ENCODE assay signal across 8 cellular contexts in genomic region chr10:45593938-45594275, GRCh38.
DNase-seq lines count a peak whose midpoint lies in the region; ATAC-seq and TF ChIP-seq lines count a peak whose summit lies in the region.

No MANE protein-coding gene starts in this region.

- H3K27me3 Mint-ChIP-seq in CD8-positive, alpha-beta memory T cell: peaks cover 0 to 3% of the 10 kb centered on the region in 2 donors

- peak overlapping the region; percentile 69 for H3K27ac ChIP-seq in CD8-positive, alpha-beta memory T cell (ENCODE audit: low read depth, low read length)
- peak overlapping the region; percentile 92 for H3K27ac ChIP-seq in Panc1 (ENCODE audit: low read length)
- peak overlapping the region in 3 of 4 donors; percentile 76 to 90 (median 81) for H3K27ac ChIP-seq in esophagus squamous epithelium
- no peak overlapping the region for H3K27ac ChIP-seq in trophoblast cell (ENCODE audit: low read depth, low read length)

- peaks cover 4% of the 10 kb centered on the region for H3K79me1 ChIP-seq in trophoblast cell (ENCODE audit: low read length)

- no peak overlapping the region for H2BK5ac ChIP-seq in trophoblast cell (ENCODE audit: low read depth, low read length, poor library complexity)

- peaks cover 3% of the 10 kb centered on the region for H3K79me2 ChIP-seq in trophoblast cell (ENCODE audit: control insufficient read depth, insufficient read depth, low read length, poor library complexity)

- H3K23ac ChIP-seq in trophoblast cell (ENCODE audit: low read length): no peak overlapping the region

- TF ChIP-seq CTCF in Panc1 (IDR thresholded peaks at IDR 0.05) (no peak), esophagus squamous epithelium (IDR thresholded peaks at IDR 0.05) (no peak)

- no peak for ATAC-seq in Panc1

- peak overlapping the region; percentile 79 to 96 (median 94) for H3K27ac Mint-ChIP-seq in CD8-positive, alpha-beta memory T cell

- TF ChIP-seq POLR2A in esophagus squamous epithelium (IDR thresholded peaks at IDR 0.05): no peak

- H3K4me3 ChIP-seq in CD8-positive, alpha-beta memory T cell (ENCODE audit: low read length): peak overlapping the region; percentile 78
- H3K4me3 ChIP-seq in Panc1 (ENCODE audit: low read depth in 2 of 2, low read length in 2 of 2) (peak overlapping the region; percentile 84 to 87), esophagus squamous epithelium (peak overlapping the region; percentile 72 to 98 (median 88)), trophoblast cell (ENCODE audit: low read depth, low read length) (peak overlapping the region; percentile 78)

- in situ Hi-C loops in Panc1 (cut with HindIII; ENCODE audit: low pct_unique_long_range_greater_than_20kb, low sequenced_read_pairs): no loop called here

- H3K36me3 Mint-ChIP-seq in CD8-positive, alpha-beta memory T cell: peaks cover 15 to 24% (median 19%) of the 10 kb centered on the region in 3 donors

- H3K9ac ChIP-seq in trophoblast cell (ENCODE audit: low read length): no peak overlapping the region

- H2BK12ac ChIP-seq in trophoblast cell (ENCODE audit: low read length): no peak overlapping the region

- peaks cover 8% of the 10 kb centered on the region for H3K36me3 ChIP-seq in CD8-positive, alpha-beta memory T cell (ENCODE audit: insufficient read depth, low read length)
- H3K36me3 ChIP-seq in Panc1 (ENCODE audit: control insufficient read depth, insufficient read depth, low read length): no peaks in the 10 kb centered on the region
- peaks cover 0 to 18% (median 0%) of the 10 kb centered on the region in 3 donors for H3K36me3 ChIP-seq in esophagus squamous epithelium
- H3K36me3 ChIP-seq in trophoblast cell (ENCODE audit: control insufficient read depth in 1 of 2, insufficient read depth in 2 of 2, low read length in 2 of 2): no peaks in the 10 kb centered on the region

- POLR2A ChIA-PET in CD8-positive, alpha-beta memory T cell (lab: Charles Lee): interaction anchor here (1.5 to 2.0 kb wide), 2 partner anchors 14 to 79 kb away, joined by 5 to 7 read pairs; partner anchors contain the start of gene ZFAND4
- POLR2A ChIA-PET in Panc1 (lab: Charles Lee): interaction anchor here (0.6 to 0.7 kb wide), 2 partner anchors 17 to 41 kb away, joined by 3 to 8 read pairs; no protein-coding TSS in a partner anchor

- H3K4me2 ChIP-seq in trophoblast cell (ENCODE audit: low read length): peak overlapping the region; percentile 77

- H2BK120ac ChIP-seq in trophoblast cell (ENCODE audit: insufficient read depth, low read length, poor library complexity): no peak overlapping the region

- CTCF ChIA-PET in CD8-positive, alpha-beta memory T cell (lab: Charles Lee): no interaction called here
- CTCF ChIA-PET in Panc1 (lab: Charles Lee): no interaction called here

- peak overlapping the region; percentile 96 for H2AFZ ChIP-seq in trophoblast cell (ENCODE audit: insufficient read depth, low read length, poor library complexity)

- no peak for DNase-seq in CD8-positive, alpha-beta memory T cell
- DNase-seq in Panc1 (ENCODE audit: low read depth, low spot score) (no peak), esophagus squamous epithelium (lab: John Stamatoyannopoulos, UW) (no peak), trophoblast cell (no peak), islet precursor cell (no peak), posterior vena cava (ENCODE audit: low spot score) (no peak), RKO (ENCODE audit: low spot score) (no peak), COLO829 (ENCODE audit: low spot score) (no peak)

- no peaks in the 10 kb centered on the region for H3K9me3 ChIP-seq in CD8-positive, alpha-beta memory T cell (ENCODE audit: low read length)
- peaks cover 9% of the 10 kb centered on the region; the same call in 1 of the 2 replicates for H3K9me3 ChIP-seq in Panc1 (ENCODE audit: control insufficient read depth, insufficient read depth, low read depth, low read length)
- H3K9me3 ChIP-seq in esophagus squamous epithelium: no peaks in the 10 kb centered on the region
- no peaks in the 10 kb centered on the region for H3K9me3 ChIP-seq in trophoblast cell (ENCODE audit: insufficient read depth, low read depth, low read length)

- no peak overlapping the region for H3K14ac ChIP-seq in trophoblast cell (ENCODE audit: low read length)

- 10 to 15% methylated on average over 6 of the region's 6 CpGs for WGBS in esophagus squamous epithelium, 2 donors
- WGBS in trophoblast cell (ENCODE audit: extremely low coverage, insufficient coverage, insufficient read length): no CpG with 5 or more reads among the region's 6 CpGs

- no peak overlapping the region for H3K4ac ChIP-seq in trophoblast cell (ENCODE audit: low read depth, low read length)

- H3K18ac ChIP-seq in trophoblast cell (ENCODE audit: low read length): peak overlapping the region; percentile 91

- H4K8ac ChIP-seq in trophoblast cell (ENCODE audit: low read depth, low read length): peak overlapping the region; percentile 86

- H2AK5ac ChIP-seq in trophoblast cell (ENCODE audit: low read length): no peak overlapping the region

- no TSS peak for BruUV-seq in Panc1 (replicated peaks; lab: Mats Ljungman, UMichigan)

- no peaks in the 10 kb centered on the region for H3K27me3 ChIP-seq in CD8-positive, alpha-beta memory T cell (ENCODE audit: insufficient read depth, low read length, poor library complexity, severe bottlenecking)
- H3K27me3 ChIP-seq in Panc1 (ENCODE audit: control insufficient read depth, insufficient read depth, low read length) (no peaks in the 10 kb centered on the region), esophagus squamous epithelium (peaks cover 0 to 9% (median 0%) of the 10 kb centered on the region in 4 donors), trophoblast cell (ENCODE audit: insufficient read depth, low read length) (no peaks in the 10 kb centered on the region)

- H4K91ac ChIP-seq in trophoblast cell (ENCODE audit: low read depth, low read length): no peak overlapping the region

- intact Hi-C loops in Panc1 (cut with micrococcal nuclease; ENCODE audit: unreplicated experiment) (loop anchor here (5.0 kb wide), 1 partner anchor 127 kb away; no protein-coding TSS in a partner anchor), esophagus squamous epithelium (cut with DNase I) (no loop called here), posterior vena cava (cut with DNase I) (no loop called here)

- H3K9me3 Mint-ChIP-seq in CD8-positive, alpha-beta memory T cell: peaks cover 0 to 5% (median 0%) of the 10 kb centered on the region in 5 donors

- peaks cover 38 to 54% (median 45%) of the 10 kb centered on the region in 3 donors for H3K4me1 Mint-ChIP-seq in CD8-positive, alpha-beta memory T cell

- no peak overlapping the region for H4K12ac ChIP-seq in trophoblast cell (ENCODE audit: low read depth, low read length)

- peaks cover 29% of the 10 kb centered on the region for H3K4me1 ChIP-seq in CD8-positive, alpha-beta memory T cell (ENCODE audit: insufficient read depth, low read length)
- peaks cover 18% of the 10 kb centered on the region for H3K4me1 ChIP-seq in Panc1 (ENCODE audit: control insufficient read depth, insufficient read depth, low read length)
- H3K4me1 ChIP-seq in esophagus squamous epithelium: peaks cover 0 to 34% (median 12%) of the 10 kb centered on the region in 3 donors
- H3K4me1 ChIP-seq in trophoblast cell (ENCODE audit: control insufficient read depth in 1 of 2, insufficient read depth in 2 of 2, low read length in 2 of 2): no peaks in the 10 kb centered on the region

- H3K4me3 Mint-ChIP-seq in CD8-positive, alpha-beta memory T cell: peak overlapping the region; percentile 89 to 95 (median 93)
